ENCODE assay signal across 2 cellular contexts in genomic region chr3:186702451-186702850, GRCh38. TPM values are rescaled to one million over a fixed set of nuclear protein-coding genes. Genes with fewer than 3 reads are reported as not detected.
"Had no signal": no experiment of that assay in that cellular context is flagged by ENCODE, and none has a peak within 500 bp of the region (broad histone marks: within the 10 kb centered on the region; RNA-seq: fewer than 3 reads in every experiment).

No MANE protein-coding gene starts in this region.

RNA-seq across cellular contexts. Expression of gene KNG1, which starts 14.7 kb away (rescaled TPM):
- total RNA-seq: G401 had no signal
- polyA plus RNA-seq: GM12878 had no signal

RNA-seq across cellular contexts. Expression of gene HRG, which starts 36.6 kb away (rescaled TPM):
- total RNA-seq: G401 had no signal
- polyA plus RNA-seq: GM12878 had no signal
